22 cellular contexts compared by ENCODE assay signal in genomic region chrX:10545882-10546281, GRCh38.
"Had no signal": no experiment of that assay in that cellular context is flagged by ENCODE, and none has a peak within 500 bp of the region (broad histone marks: within the 10 kb centered on the region; RNA-seq: fewer than 3 reads in every experiment).

No MANE protein-coding gene starts in this region.

- H3K27ac Mint-ChIP-seq: naive thymus-derived CD4-positive, alpha-beta T cell; nephron; neural progenitor cell; progenitor cell of endocrine pancreas; stimulated activated effector memory CD8-positive, alpha-beta T cell treated with anti-CD3 and anti-CD28 coated beads, Interleukin-12 subunit alpha, Interleukin-12 subunit beta, amount 100 ng/mL, for 72 hours; type B pancreatic cell had no signal

- H3K27ac ChIP-seq: coronary artery, left lung, neural progenitor cell, parathyroid adenoma, testis, tibial artery had no signal

- H3K27me3 Mint-ChIP-seq: naive thymus-derived CD4-positive, alpha-beta T cell; progenitor cell of endocrine pancreas; type B pancreatic cell had no signal

- H3K36me3 Mint-ChIP-seq: naive thymus-derived CD4-positive, alpha-beta T cell; stimulated activated effector memory CD8-positive, alpha-beta T cell treated with anti-CD3 and anti-CD28 coated beads, Interleukin-12 subunit alpha, Interleukin-12 subunit beta, amount 100 ng/mL, for 72 hours had no signal

- H3K36me3 ChIP-seq: left lung, neural progenitor cell, tibial artery had no signal

- H3K4me2 ChIP-seq: neural progenitor cell had no signal

- H3K9me3 ChIP-seq: left lung, testis, tibial artery had no signal

- H3K9ac ChIP-seq: neural progenitor cell, parathyroid adenoma had no signal

- H3K4me3 Mint-ChIP-seq: naive thymus-derived CD4-positive, alpha-beta T cell; nephron; neural progenitor cell; stimulated activated effector memory CD8-positive, alpha-beta T cell treated with anti-CD3 and anti-CD28 coated beads, Interleukin-12 subunit alpha, Interleukin-12 subunit beta, amount 100 ng/mL, for 72 hours; type B pancreatic cell had no signal

- DNase-seq: dermis blood vessel endothelial cell; effector memory CD4-positive, alpha-beta T cell; hypothalamus; left cardiac atrium; left lung; mesenchymal stem cell; midbrain; naive thymus-derived CD4-positive, alpha-beta T cell; stimulated activated CD4-positive, alpha-beta T cell treated with anti-CD3 and anti-CD28 coated beads, Interleukin-2, amount 100 ng/mL, for 24 hours; stimulated activated CD4-positive, alpha-beta T cell treated with anti-CD3 and anti-CD28 coated beads, Interleukin-4, amount 100 ng/mL, for 24 hours; stimulated activated naive CD8-positive, alpha-beta T cell treated with anti-CD3 and anti-CD28 coated beads, Interleukin-15, Interleukin-2, amounts not matched to agents 100 U/mL and 50 U/mL, for 24 hours; substantia nigra; testis; tibial artery had no signal

- H3K4me3 ChIP-seq: coronary artery, left lung, neural progenitor cell, testis, tibial artery had no signal

- H3K4me1 ChIP-seq: left lung, parathyroid adenoma, testis, tibial artery had no signal

- H3K79me2 ChIP-seq: parathyroid adenoma had no signal

- H3K4me1 Mint-ChIP-seq: naive thymus-derived CD4-positive, alpha-beta T cell; stimulated activated effector memory CD8-positive, alpha-beta T cell treated with anti-CD3 and anti-CD28 coated beads, Interleukin-12 subunit alpha, Interleukin-12 subunit beta, amount 100 ng/mL, for 72 hours had no signal

- H3K27me3 ChIP-seq: left lung, neural progenitor cell, testis, tibial artery had no signal

- H2AFZ ChIP-seq: neural progenitor cell, parathyroid adenoma had no signal

- ATAC-seq: left cardiac atrium; naive thymus-derived CD4-positive, alpha-beta T cell; sciatic nerve; stimulated activated effector memory CD8-positive, alpha-beta T cell treated with anti-CD3 and anti-CD28 coated beads, Interleukin-12 subunit alpha, Interleukin-12 subunit beta, amount 100 ng/mL, for 72 hours; stimulated activated naive CD8-positive, alpha-beta T cell treated with anti-CD3 and anti-CD28 coated beads, Interleukin-15, Interleukin-2, amounts not matched to agents 100 U/mL and 50 U/mL, for 24 hours had no signal

- H3K9me3 Mint-ChIP-seq: nephron; neural progenitor cell; stimulated activated effector memory CD8-positive, alpha-beta T cell treated with anti-CD3 and anti-CD28 coated beads, Interleukin-12 subunit alpha, Interleukin-12 subunit beta, amount 100 ng/mL, for 72 hours; type B pancreatic cell had no signal
